In the genomic region with DNA sequence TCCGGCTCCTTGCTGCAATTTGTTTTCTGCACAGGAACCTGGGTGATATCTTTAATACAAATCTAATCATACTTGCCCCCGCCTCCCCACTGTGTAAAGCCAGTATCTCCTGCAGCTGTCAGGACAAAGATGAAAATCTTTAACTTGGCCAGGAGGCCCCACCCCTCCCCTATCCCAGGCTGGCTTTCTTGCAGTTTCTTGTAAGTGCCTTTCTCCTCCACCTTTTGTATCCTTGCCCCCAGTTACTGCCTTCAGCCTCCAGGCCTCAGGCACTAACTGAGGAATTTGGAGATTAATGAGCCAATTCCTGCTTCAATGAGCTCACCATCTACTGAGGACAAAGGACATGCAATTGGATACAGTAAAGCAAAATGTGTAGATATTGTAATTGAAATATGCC, we compare ENCODE assay signal across 9 cellular contexts. TPM values are rescaled to one million over a fixed set of nuclear protein-coding genes. Genes with fewer than 3 reads are reported as not detected.
A peak's percentile ranks its signal among the peaks of the same experiment; 100 is the strongest.
DNase-seq lines count a peak whose midpoint lies in the region; ATAC-seq and TF ChIP-seq lines count a peak whose summit lies in the region.
"Had no signal": no experiment of that assay in that cellular context is flagged by ENCODE, and none has a peak within 500 bp of the region (broad histone marks: within the 10 kb centered on the region; RNA-seq: fewer than 3 reads in every experiment).

No MANE protein-coding gene starts in this region.

- H3K27ac ChIP-seq in naive thymus-derived CD4-positive, alpha-beta T cell (ENCODE audit: low read depth, low read length) = peak overlapping the region; percentile 82
- H3K27ac ChIP-seq: epithelial cell of prostate had no signal

- H3K27me3 ChIP-seq in Loucy (ENCODE audit: insufficient read depth, low read length, poor library complexity, severe bottlenecking) (no peaks in the 10 kb centered on the region), BE2C (no peaks in the 10 kb centered on the region)
- H3K27me3 ChIP-seq in naive thymus-derived CD4-positive, alpha-beta T cell (ENCODE audit: control insufficient read depth in 2 of 2, insufficient read depth in 2 of 2, low read length in 2 of 2) = no peaks in the 10 kb centered on the region

- H3K79me2 ChIP-seq in Loucy (ENCODE audit: insufficient read depth, low read length) = no peaks in the 10 kb centered on the region

- H3K36me3 ChIP-seq in Loucy (ENCODE audit: insufficient read depth, low read length) (no peaks in the 10 kb centered on the region), BE2C (no peaks in the 10 kb centered on the region)
- H3K36me3 ChIP-seq in naive thymus-derived CD4-positive, alpha-beta T cell (ENCODE audit: control insufficient read depth in 2 of 3, insufficient read depth in 3 of 3, low read length in 3 of 3) = peaks cover 0 to 24% (median 0%) of the 10 kb centered on the region in 3 experiments

- H3K4me3 ChIP-seq in Loucy (ENCODE audit: low read length, poor library complexity, severe bottlenecking) (peak overlapping the region; percentile 45), BE2C (ENCODE audit: low read depth, low read length) (no peak overlapping the region)
- H3K4me3 ChIP-seq in naive thymus-derived CD4-positive, alpha-beta T cell (ENCODE audit: low read length) = peak overlapping the region; percentile 44

- no peaks in the 10 kb centered on the region for H3F3A ChIP-seq in Loucy (ENCODE audit: low read depth)

- peak overlapping the region in 1 of 5 experiments; percentile 35 for H3K4me3 Mint-ChIP-seq in brain
- peak overlapping the region; percentile 49 to 100 (median 74) for H3K4me3 Mint-ChIP-seq in naive thymus-derived CD4-positive, alpha-beta T cell

- peaks cover 64% of the 10 kb centered on the region for H3K4me1 ChIP-seq in Loucy (ENCODE audit: insufficient read depth, low read length, poor library complexity, severe bottlenecking)
- H3K4me1 ChIP-seq in naive thymus-derived CD4-positive, alpha-beta T cell (ENCODE audit: control insufficient read depth in 2 of 2, insufficient read depth in 2 of 2, low read length in 2 of 2) = peaks cover 32 to 58% of the 10 kb centered on the region in 2 donors
- H3K4me1 ChIP-seq in BE2C = peaks cover 11% of the 10 kb centered on the region; the same call in 1 of the 2 replicates

- H3K9ac ChIP-seq in Loucy (ENCODE audit: low read depth, low read length, poor library complexity, severe bottlenecking) = peak overlapping the region; percentile 45

- H3K36me3 Mint-ChIP-seq in brain = no peaks in the 10 kb centered on the region
- H3K36me3 Mint-ChIP-seq in naive thymus-derived CD4-positive, alpha-beta T cell = peaks cover 17 to 42% (median 31%) of the 10 kb centered on the region in 5 donors

- POLR2A ChIA-PET in naive thymus-derived CD4-positive, alpha-beta T cell (lab: Charles Lee) = no interaction called here

- H3K9me3 ChIP-seq in Loucy (ENCODE audit: insufficient read depth, low read depth, low read length) = no peaks in the 10 kb centered on the region
- H3K9me3 ChIP-seq in naive thymus-derived CD4-positive, alpha-beta T cell (ENCODE audit: control insufficient read depth in 2 of 3, low read length in 3 of 3) = no peaks in the 10 kb centered on the region
- H3K9me3 ChIP-seq in BE2C = no peaks in the 10 kb centered on the region

- peak; percentile 10 for DNase-seq in Daoy (ENCODE audit: low read depth)
- DNase-seq in naive thymus-derived CD4-positive, alpha-beta T cell = no peak
- DNase-seq in HuH-7 (ENCODE audit: low spot score) = no peak
- no peak for DNase-seq in CD1c-positive myeloid dendritic cell (ENCODE audit: extremely low spot score)
- no peak for DNase-seq in BE2C

- no peaks in the 10 kb centered on the region for H3K9me3 Mint-ChIP-seq in brain
- no peaks in the 10 kb centered on the region for H3K9me3 Mint-ChIP-seq in naive thymus-derived CD4-positive, alpha-beta T cell

- H4K20me1 ChIP-seq in Loucy (ENCODE audit: insufficient read depth, low read length, poor library complexity, severe bottlenecking) = no peaks in the 10 kb centered on the region

- H3K27me3 Mint-ChIP-seq in brain = peaks cover 4% of the 10 kb centered on the region
- H3K27me3 Mint-ChIP-seq in naive thymus-derived CD4-positive, alpha-beta T cell = no peaks in the 10 kb centered on the region

- no peaks in the 10 kb centered on the region for H3K9me2 ChIP-seq in Loucy (replicated peaks; ENCODE audit: low read depth, low read length)

- CTCF ChIA-PET in naive thymus-derived CD4-positive, alpha-beta T cell (lab: Charles Lee) = interaction anchor here (1.1 to 2.7 kb wide), 3 partner anchors 9 to 15 kb away, joined by 3 to 11 read pairs (median 7); no protein-coding TSS in a partner anchor

- no peak overlapping the region for H2AFZ ChIP-seq in Loucy (ENCODE audit: low read length)

- H3K4me2 ChIP-seq in Loucy (ENCODE audit: low read depth, low read length, poor library complexity, severe bottlenecking) = peak overlapping the region; percentile 67

- TF ChIP-seq CTCF in Loucy (conservative IDR thresholded peaks at IDR 0.05; ENCODE audit: low read length) (no peak), brain (conservative IDR thresholded peaks at IDR 0.05) (no peak), BE2C (IDR thresholded peaks at IDR 0.05; ENCODE audit: low read depth, low read length) (no peak)

- intact Hi-C loops in naive thymus-derived CD4-positive, alpha-beta T cell (cut with micrococcal nuclease) = loop anchor here (2.0 to 10.0 kb wide), 8 partner anchors 171 to 1621 kb away; a partner anchor contains a TSS

- peaks cover 39% of the 10 kb centered on the region for H3K4me1 Mint-ChIP-seq in brain
- peaks cover 39 to 86% (median 78%) of the 10 kb centered on the region in 7 donors for H3K4me1 Mint-ChIP-seq in naive thymus-derived CD4-positive, alpha-beta T cell

- ATAC-seq in naive thymus-derived CD4-positive, alpha-beta T cell = no peak
- ATAC-seq in HG02678 (IDR thresholded peaks at IDR 0.05; ENCODE audit: unreplicated experiment) = no peak

- peak overlapping the region in 3 of 5 experiments; percentile 14 to 51 (median 45) for H3K27ac Mint-ChIP-seq in brain
- H3K27ac Mint-ChIP-seq in naive thymus-derived CD4-positive, alpha-beta T cell = peak overlapping the region; percentile 87 to 95 (median 93)

RNA-seq across cellular contexts. Expression of a gene that starts 6.5 kb away (rescaled TPM):
- total RNA-seq in Daoy (2014; rRNA removed; shearing (Covaris generic)) = not detected in 2 replicates
- not detected for polyA plus RNA-seq in brain (ENCODE audit: insufficient read depth, low read depth, low replicate concordance)
- total RNA-seq in naive thymus-derived CD4-positive, alpha-beta T cell = 10 to 100 TPM in 4 of 5 experiments, 1 to 10 TPM in 1; 5.5 to 28.5 (median 18.5) TPM
- polyA plus RNA-seq in naive thymus-derived CD4-positive, alpha-beta T cell = 10 to 100 TPM; 27.7 to 38.8 TPM
- polyA plus RNA-seq in BE2C (2012; ENCODE audit: insufficient read depth, insufficient read length, low read depth) = 1.2 TPM

RNA-seq across cellular contexts. Expression of a gene that starts 40.3 kb away (rescaled TPM):
- total RNA-seq in Daoy (2014; rRNA removed; shearing (Covaris generic)) = 14.7 and 18.1 TPM in 2 replicates
- polyA plus RNA-seq in brain (ENCODE audit: insufficient read depth, low read depth, low replicate concordance) = 0.27 TPM
- 10 to 100 TPM in 1 of 5 experiments, 1 to 10 TPM in 4; 1.2 to 12.3 (median 1.9) TPM for total RNA-seq in naive thymus-derived CD4-positive, alpha-beta T cell
- 1 to 10 TPM; 1.3 to 2.1 TPM for polyA plus RNA-seq in naive thymus-derived CD4-positive, alpha-beta T cell
- 0.42 TPM for polyA plus RNA-seq in BE2C (2012; ENCODE audit: insufficient read depth, insufficient read length, low read depth)
